In the genomic region with DNA sequence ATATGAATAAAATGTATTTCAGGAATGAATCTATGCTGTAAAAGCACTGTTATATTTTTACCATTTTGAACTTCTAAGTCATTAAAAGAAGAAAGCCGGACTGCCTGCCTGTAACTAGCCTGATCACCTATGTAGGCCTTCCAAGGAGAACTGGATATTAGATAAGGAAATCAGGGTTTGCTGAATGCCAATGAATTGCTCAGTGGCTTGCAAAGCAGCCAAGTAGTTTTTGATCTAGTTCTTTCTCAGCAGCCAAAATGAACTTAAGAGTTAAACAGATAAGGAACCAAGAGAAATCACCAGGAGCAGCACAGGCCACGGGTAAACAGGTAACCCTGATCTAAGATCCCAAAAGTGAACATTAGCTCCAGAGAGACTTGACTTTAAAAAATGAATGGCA, we compare ENCODE assay signal across 13 cellular contexts. TPM values are rescaled to one million over a fixed set of nuclear protein-coding genes. Genes with fewer than 3 reads are reported as not detected.
A peak's percentile ranks its signal among the peaks of the same experiment; 100 is the strongest.
DNase-seq lines count a peak whose midpoint lies in the region; ATAC-seq and TF ChIP-seq lines count a peak whose summit lies in the region.
"Had no signal": no experiment of that assay in that cellular context is flagged by ENCODE, and none has a peak within 500 bp of the region (broad histone marks: within the 10 kb centered on the region; RNA-seq: fewer than 3 reads in every experiment).

No MANE protein-coding gene starts in this region.

- peaks cover 72% of the 10 kb centered on the region for H3K79me2 ChIP-seq in hepatocyte

- peak overlapping the region; percentile 16; the same call in 1 of the 2 replicates for H3K4me3 ChIP-seq in HUES64 (ENCODE audit: low read length)
- peak overlapping the region; percentile 6 for H3K4me3 ChIP-seq in hepatocyte
- H3K4me3 ChIP-seq in stomach: peak overlapping the region in 3 of 4 donors; percentile 4 to 96 (median 91)
- no peak overlapping the region for H3K4me3 ChIP-seq in psoas muscle

- H2AFZ ChIP-seq in hepatocyte: no peak overlapping the region

- H3K4me2 ChIP-seq in hepatocyte: peak overlapping the region; percentile 76

- H3K36me3 ChIP-seq in HUES64 (ENCODE audit: insufficient read depth, low read length): peaks cover 41% of the 10 kb centered on the region; the same call in 1 of the 2 replicates
- H3K36me3 ChIP-seq in hepatocyte (replicated peaks; ENCODE audit: insufficient read depth, low read depth): no peaks in the 10 kb centered on the region
- H3K36me3 ChIP-seq in stomach: peaks cover 0 to 7% (median 0%) of the 10 kb centered on the region in 4 donors
- H3K36me3 ChIP-seq in psoas muscle (ENCODE audit: insufficient read depth in 1 of 2, low read depth in 1 of 2): no peaks in the 10 kb centered on the region

- no peak for TF ChIP-seq EP300 in stomach (IDR thresholded peaks at IDR 0.05)

- intact Hi-C loops in stomach (cut with DNase I; ENCODE audit: low total_unique reads) (no loop called here), psoas muscle (cut with DNase I) (no loop called here)

- H3K27ac ChIP-seq in HUES64 (ENCODE audit: low read depth, low read length): no peak overlapping the region
- H3K27ac ChIP-seq in hepatocyte: peak overlapping the region; percentile 23
- peak overlapping the region in 4 of 5 donors; percentile 43 to 99 (median 76) for H3K27ac ChIP-seq in stomach
- no peak overlapping the region for H3K27ac ChIP-seq in psoas muscle

- 88% methylated on average over 2 of the region's 2 CpGs for WGBS in HUES64
- WGBS in hepatocyte (ENCODE audit: low lambda C conversion rate, missing lambda C conversion rate): 63% methylated on average over 2 of the region's 2 CpGs
- WGBS in stomach, 5 donors: 20 to 39% (median 34%) methylated on average over 2 of the region's 2 CpGs
- 68 to 88% (median 73%) methylated on average over 2 of the region's 2 CpGs for WGBS in psoas muscle, 3 donors

- peaks cover 57% of the 10 kb centered on the region for H3K4me1 ChIP-seq in HUES64 (ENCODE audit: insufficient read depth, low read length)
- peaks cover 42% of the 10 kb centered on the region for H3K4me1 ChIP-seq in hepatocyte (ENCODE audit: insufficient read depth)
- H3K4me1 ChIP-seq in stomach: peaks cover 54 to 85% (median 70%) of the 10 kb centered on the region in 4 donors
- H3K4me1 ChIP-seq in psoas muscle: peaks cover 66% of the 10 kb centered on the region

- DNase-seq in astrocyte of the hippocampus (ENCODE audit: low read depth, low spot score) (peak; percentile 49), hepatocyte (ENCODE audit: low spot score) (no peak), stomach (no peak), psoas muscle (no peak), NCI-H524 (lab: John Stamatoyannopoulos, UW) (no peak)
- DNase-seq: activated CD4-positive, alpha-beta T cell treated with anti-CD3 and anti-CD28 coated beads for 1 hour; activated naive CD8-positive, alpha-beta T cell treated with anti-CD3 and anti-CD28 coated beads for 36 hours; cerebellar nuclear complex; esophagus squamous epithelium; H7; T-helper 17 cell had no signal

- no peak for ATAC-seq in psoas muscle
- ATAC-seq in GM18858 (IDR thresholded peaks at IDR 0.05; ENCODE audit: unreplicated experiment): no peak
- ATAC-seq: T-helper 17 cell had no signal

- H3K9ac ChIP-seq in HUES64 (ENCODE audit: low read depth, low read length): no peak overlapping the region

- no peaks in the 10 kb centered on the region for H3K9me2 ChIP-seq in hepatocyte (replicated peaks; ENCODE audit: insufficient read depth)

- TF ChIP-seq POLR2A in stomach (IDR thresholded peaks at IDR 0.05): no peak

- H3K27me3 ChIP-seq in HUES64 (ENCODE audit: insufficient read depth, low read length) (no peaks in the 10 kb centered on the region), hepatocyte (no peaks in the 10 kb centered on the region), stomach (no peaks in the 10 kb centered on the region), psoas muscle (ENCODE audit: insufficient read depth in 3 of 3, low read length in 2 of 3) (no peaks in the 10 kb centered on the region)
- H3K27me3 ChIP-seq: esophagus squamous epithelium had no signal

- TF ChIP-seq CTCF in hepatocyte (IDR thresholded peaks at IDR 0.05; ENCODE audit: poor library complexity): no peak
- TF ChIP-seq CTCF in stomach (IDR thresholded peaks at IDR 0.05): no peak
- TF ChIP-seq CTCF in psoas muscle (IDR thresholded peaks at IDR 0.05): no peak

- H3K9me3 ChIP-seq in HUES64 (ENCODE audit: insufficient read depth, low read depth, low read length) (no peaks in the 10 kb centered on the region), hepatocyte (ENCODE audit: low read depth) (no peaks in the 10 kb centered on the region), stomach (no peaks in the 10 kb centered on the region), psoas muscle (no peaks in the 10 kb centered on the region)
- H3K9me3 ChIP-seq: esophagus squamous epithelium had no signal

- H4K20me1 ChIP-seq in hepatocyte (ENCODE audit: insufficient read depth, poor library complexity, severe bottlenecking): peaks cover 40% of the 10 kb centered on the region

RNA-seq across cellular contexts. Expression of a gene that starts 3.3 kb away (rescaled TPM):
- polyA plus RNA-seq in HUES64 (2013, experiment 1 of 2): 334 TPM
- polyA plus RNA-seq in HUES64 (2013, experiment 2 of 2): 330 TPM
- total RNA-seq in hepatocyte (505 and 508 TPM in 2 replicates), stomach (100 to 1,000 TPM in 3 of 5 donors, 10 to 100 TPM in 2; 77.9 to 368 (median 102) TPM), psoas muscle (100 to 1,000 TPM in 1 of 4 donors, 10 to 100 TPM in 3; 59.1 to 149 (median 84.5) TPM)
- polyA plus RNA-seq in hepatocyte (692 and 718 TPM in 2 replicates), stomach (100 to 1,000 TPM; 169 to 357 (median 224) TPM), psoas muscle (100 to 1,000 TPM; 116 to 264 (median 194) TPM)

Comparison
In these comparisons a context has a peak if more than half of its experiments do, and no peak if none do; other contexts are left out.
1. H3K27ac ChIP-seq: peak in hepatocyte (single experiment) and stomach (4 of 5); none in HUES64 (single experiment) and psoas muscle (single experiment).